1 cellular context compared by ENCODE assay signal in genomic region chr7:30027915-30028748, GRCh38.
TF ChIP-seq lines count a peak whose summit lies in the region.

Gene PLEKHA8 (plus strand): TSS chr7:30028412. CDS start chr7:30028763, 351 bp downstream.

TF ChIP-seq in HepG2, 621 proteins besides CTCF, POLR2A, EP300 and RAD21 (continued from another document and continues in another):
- TF ChIP-seq ZMYM4 (CRISPR knock-in tag; IDR thresholded peaks at IDR 0.05) (peak; percentile 88), PCBP2 (optimal IDR thresholded peaks at IDR 0.05; ENCODE audit: low read depth, low read length, poor library complexity, severe bottlenecking) (no peak), ZBTB3 (CRISPR knock-in tag; IDR thresholded peaks at IDR 0.05; ENCODE audit: borderline replicate concordance, low read depth) (peak; percentile 74; the same call in 1 of the 2 replicates), PRMT3 (CRISPR knock-in tag; IDR thresholded peaks at IDR 0.05; ENCODE audit: borderline replicate concordance, low read depth) (no peak), RBFOX2 (IDR thresholded peaks at IDR 0.05; ENCODE audit: low read depth, low read length) (peak; percentile 82), ZNF598 (CRISPR knock-in tag; IDR thresholded peaks at IDR 0.05; ENCODE audit: borderline replicate concordance) (no peak), ZNF772 (CRISPR knock-in tag; IDR thresholded peaks at IDR 0.05) (peak; percentile 66; the same call in 1 of the 2 replicates), ZHX2 (IDR thresholded peaks at IDR 0.05; ENCODE audit: low read depth) (no peak), ZHX2 (CRISPR knock-in tag; IDR thresholded peaks at IDR 0.05; ENCODE audit: borderline replicate concordance) (no peak), ZNF839 (CRISPR knock-in tag; IDR thresholded peaks at IDR 0.05; ENCODE audit: borderline replicate concordance) (no peak), ZNF24 (IDR thresholded peaks at IDR 0.05) (no peak), HNF1A (IDR thresholded peaks at IDR 0.05; ENCODE audit: low read depth) (no peak; the same call in 1 of the 2 replicates), HNF1A (CRISPR knock-in tag; IDR thresholded peaks at IDR 0.05; ENCODE audit: borderline replicate concordance) (peak; percentile 66; the same call in 1 of the 2 replicates), XRCC5 (optimal IDR thresholded peaks at IDR 0.05; ENCODE audit: low read length) (peak; percentile 91), ZNF20 (CRISPR knock-in tag; IDR thresholded peaks at IDR 0.05) (0 out of 2 replicates have a peak, but pooled peaks have one; percentile 16), ZFP36L1 (CRISPR knock-in tag; IDR thresholded peaks at IDR 0.05) (no peak), ZNF503 (CRISPR knock-in tag; IDR thresholded peaks at IDR 0.05) (peak; percentile 28; the same call in 1 of the 2 replicates), HES4 (CRISPR knock-in tag; IDR thresholded peaks at IDR 0.05; ENCODE audit: borderline replicate concordance) (0 out of 2 replicates have a peak, but pooled peaks have one; percentile 50), FOXJ3 (CRISPR knock-in tag; IDR thresholded peaks at IDR 0.05; ENCODE audit: borderline replicate concordance) (no peak), ZNF781 (CRISPR knock-in tag; IDR thresholded peaks at IDR 0.05; ENCODE audit: borderline replicate concordance, not compliant biosample characterization) (no peak), ZNF12 (CRISPR knock-in tag; IDR thresholded peaks at IDR 0.05) (no peak), WIZ (CRISPR knock-in tag; IDR thresholded peaks at IDR 0.05) (no peak)
- TF ChIP-seq, protein P1, sequence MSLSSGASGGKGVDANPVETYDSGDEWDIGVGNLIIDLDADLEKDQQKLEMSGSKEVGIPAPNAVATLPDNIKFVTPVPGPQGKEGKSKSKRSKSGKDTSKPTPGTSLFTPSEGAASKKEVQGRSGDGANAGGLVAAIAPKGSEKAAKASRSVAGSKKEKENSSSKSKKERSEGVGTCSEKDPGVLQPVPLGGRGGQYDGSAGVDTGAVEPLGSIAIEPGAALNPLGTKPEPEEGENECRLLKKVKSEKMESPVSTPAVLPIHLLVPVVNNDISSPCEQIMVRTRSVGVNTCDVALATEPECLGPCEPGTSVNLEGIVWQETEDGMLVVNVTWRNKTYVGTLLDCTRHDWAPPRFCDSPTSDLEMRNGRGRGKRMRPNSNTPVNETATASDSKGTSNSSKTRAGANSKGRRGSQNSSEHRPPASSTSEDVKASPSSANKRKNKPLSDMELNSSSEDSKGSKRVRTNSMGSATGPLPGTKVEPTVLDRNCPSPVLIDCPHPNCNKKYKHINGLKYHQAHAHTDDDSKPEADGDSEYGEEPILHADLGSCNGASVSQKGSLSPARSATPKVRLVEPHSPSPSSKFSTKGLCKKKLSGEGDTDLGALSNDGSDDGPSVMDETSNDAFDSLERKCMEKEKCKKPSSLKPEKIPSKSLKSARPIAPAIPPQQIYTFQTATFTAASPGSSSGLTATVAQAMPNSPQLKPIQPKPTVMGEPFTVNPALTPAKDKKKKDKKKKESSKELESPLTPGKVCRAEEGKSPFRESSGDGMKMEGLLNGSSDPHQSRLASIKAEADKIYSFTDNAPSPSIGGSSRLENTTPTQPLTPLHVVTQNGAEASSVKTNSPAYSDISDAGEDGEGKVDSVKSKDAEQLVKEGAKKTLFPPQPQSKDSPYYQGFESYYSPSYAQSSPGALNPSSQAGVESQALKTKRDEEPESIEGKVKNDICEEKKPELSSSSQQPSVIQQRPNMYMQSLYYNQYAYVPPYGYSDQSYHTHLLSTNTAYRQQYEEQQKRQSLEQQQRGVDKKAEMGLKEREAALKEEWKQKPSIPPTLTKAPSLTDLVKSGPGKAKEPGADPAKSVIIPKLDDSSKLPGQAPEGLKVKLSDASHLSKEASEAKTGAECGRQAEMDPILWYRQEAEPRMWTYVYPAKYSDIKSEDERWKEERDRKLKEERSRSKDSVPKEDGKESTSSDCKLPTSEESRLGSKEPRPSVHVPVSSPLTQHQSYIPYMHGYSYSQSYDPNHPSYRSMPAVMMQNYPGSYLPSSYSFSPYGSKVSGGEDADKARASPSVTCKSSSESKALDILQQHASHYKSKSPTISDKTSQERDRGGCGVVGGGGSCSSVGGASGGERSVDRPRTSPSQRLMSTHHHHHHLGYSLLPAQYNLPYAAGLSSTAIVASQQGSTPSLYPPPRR (CRISPR knock-in tag; IDR thresholded peaks at IDR 0.05; ENCODE audit: borderline replicate concordance) = no peak
- TF ChIP-seq, protein P2, sequence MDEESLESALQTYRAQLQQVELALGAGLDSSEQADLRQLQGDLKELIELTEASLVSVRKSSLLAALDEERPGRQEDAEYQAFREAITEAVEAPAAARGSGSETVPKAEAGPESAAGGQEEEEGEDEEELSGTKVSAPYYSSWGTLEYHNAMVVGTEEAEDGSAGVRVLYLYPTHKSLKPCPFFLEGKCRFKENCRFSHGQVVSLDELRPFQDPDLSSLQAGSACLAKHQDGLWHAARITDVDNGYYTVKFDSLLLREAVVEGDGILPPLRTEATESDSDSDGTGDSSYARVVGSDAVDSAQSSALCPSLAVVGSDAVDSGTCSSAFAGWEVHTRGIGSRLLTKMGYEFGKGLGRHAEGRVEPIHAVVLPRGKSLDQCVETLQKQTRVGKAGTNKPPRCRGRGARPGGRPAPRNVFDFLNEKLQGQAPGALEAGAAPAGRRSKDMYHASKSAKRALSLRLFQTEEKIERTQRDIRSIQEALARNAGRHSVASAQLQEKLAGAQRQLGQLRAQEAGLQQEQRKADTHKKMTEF (CRISPR knock-in tag; IDR thresholded peaks at IDR 0.05) = peak; percentile 82
- TF ChIP-seq, protein P3, sequence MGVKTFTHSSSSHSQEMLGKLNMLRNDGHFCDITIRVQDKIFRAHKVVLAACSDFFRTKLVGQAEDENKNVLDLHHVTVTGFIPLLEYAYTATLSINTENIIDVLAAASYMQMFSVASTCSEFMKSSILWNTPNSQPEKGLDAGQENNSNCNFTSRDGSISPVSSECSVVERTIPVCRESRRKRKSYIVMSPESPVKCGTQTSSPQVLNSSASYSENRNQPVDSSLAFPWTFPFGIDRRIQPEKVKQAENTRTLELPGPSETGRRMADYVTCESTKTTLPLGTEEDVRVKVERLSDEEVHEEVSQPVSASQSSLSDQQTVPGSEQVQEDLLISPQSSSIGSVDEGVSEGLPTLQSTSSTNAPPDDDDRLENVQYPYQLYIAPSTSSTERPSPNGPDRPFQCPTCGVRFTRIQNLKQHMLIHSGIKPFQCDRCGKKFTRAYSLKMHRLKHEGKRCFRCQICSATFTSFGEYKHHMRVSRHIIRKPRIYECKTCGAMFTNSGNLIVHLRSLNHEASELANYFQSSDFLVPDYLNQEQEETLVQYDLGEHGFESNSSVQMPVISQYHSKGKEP (CRISPR knock-in tag; IDR thresholded peaks at IDR 0.05) = no peak
- TF ChIP-seq, protein P4, sequence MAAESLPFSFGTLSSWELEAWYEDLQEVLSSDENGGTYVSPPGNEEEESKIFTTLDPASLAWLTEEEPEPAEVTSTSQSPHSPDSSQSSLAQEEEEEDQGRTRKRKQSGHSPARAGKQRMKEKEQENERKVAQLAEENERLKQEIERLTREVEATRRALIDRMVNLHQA (CRISPR knock-in tag; IDR thresholded peaks at IDR 0.05) = no peak
- TF ChIP-seq, protein P5, sequence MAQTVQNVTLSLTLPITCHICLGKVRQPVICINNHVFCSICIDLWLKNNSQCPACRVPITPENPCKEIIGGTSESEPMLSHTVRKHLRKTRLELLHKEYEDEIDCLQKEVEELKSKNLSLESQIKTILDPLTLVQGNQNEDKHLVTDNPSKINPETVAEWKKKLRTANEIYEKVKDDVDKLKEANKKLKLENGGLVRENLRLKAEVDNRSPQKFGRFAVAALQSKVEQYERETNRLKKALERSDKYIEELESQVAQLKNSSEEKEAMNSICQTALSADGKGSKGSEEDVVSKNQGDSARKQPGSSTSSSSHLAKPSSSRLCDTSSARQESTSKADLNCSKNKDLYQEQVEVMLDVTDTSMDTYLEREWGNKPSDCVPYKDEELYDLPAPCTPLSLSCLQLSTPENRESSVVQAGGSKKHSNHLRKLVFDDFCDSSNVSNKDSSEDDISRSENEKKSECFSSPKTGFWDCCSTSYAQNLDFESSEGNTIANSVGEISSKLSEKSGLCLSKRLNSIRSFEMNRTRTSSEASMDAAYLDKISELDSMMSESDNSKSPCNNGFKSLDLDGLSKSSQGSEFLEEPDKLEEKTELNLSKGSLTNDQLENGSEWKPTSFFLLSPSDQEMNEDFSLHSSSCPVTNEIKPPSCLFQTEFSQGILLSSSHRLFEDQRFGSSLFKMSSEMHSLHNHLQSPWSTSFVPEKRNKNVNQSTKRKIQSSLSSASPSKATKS (CRISPR knock-in tag; IDR thresholded peaks at IDR 0.05) = no peak
- TF ChIP-seq, protein P6, sequence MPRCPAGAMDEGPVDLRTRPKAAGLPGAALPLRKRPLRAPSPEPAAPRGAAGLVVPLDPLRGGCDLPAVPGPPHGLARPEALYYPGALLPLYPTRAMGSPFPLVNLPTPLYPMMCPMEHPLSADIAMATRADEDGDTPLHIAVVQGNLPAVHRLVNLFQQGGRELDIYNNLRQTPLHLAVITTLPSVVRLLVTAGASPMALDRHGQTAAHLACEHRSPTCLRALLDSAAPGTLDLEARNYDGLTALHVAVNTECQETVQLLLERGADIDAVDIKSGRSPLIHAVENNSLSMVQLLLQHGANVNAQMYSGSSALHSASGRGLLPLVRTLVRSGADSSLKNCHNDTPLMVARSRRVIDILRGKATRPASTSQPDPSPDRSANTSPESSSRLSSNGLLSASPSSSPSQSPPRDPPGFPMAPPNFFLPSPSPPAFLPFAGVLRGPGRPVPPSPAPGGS (CRISPR knock-in tag; IDR thresholded peaks at IDR 0.05) = peak; percentile 81; the same call in 1 of the 2 replicates
